Comparison of ENCODE assay signal across 8 cellular contexts in genomic region chr3:185176756-185177359, GRCh38. TPM values are rescaled to one million over a fixed set of nuclear protein-coding genes. Genes with fewer than 3 reads are reported as not detected.
DNase-seq lines count a peak whose midpoint lies in the region; ATAC-seq, FAIRE-seq and TF ChIP-seq lines count a peak whose summit lies in the region.

No MANE protein-coding gene starts in this region.

- no peak for FAIRE-seq in A549 (lab: Jason Lieb, UNC)

- no peak overlapping the region for H3K4me3 ChIP-seq in A549
- no peak overlapping the region for H3K4me3 ChIP-seq in right atrium auricular region

- peak overlapping the region; percentile 33; the same call in 2 of the 3 replicates for H3K4me2 ChIP-seq in A549

- TF ChIP-seq RAD21 in A549 (conservative IDR thresholded peaks at IDR 0.05 in 1 of 2, IDR thresholded peaks at IDR 0.05 in 1 of 2): peak; percentile 52 to 54

- H3K4me1 ChIP-seq in A549 (no peaks in the 10 kb centered on the region), right atrium auricular region (peaks cover 0 to 4% of the 10 kb centered on the region in 2 donors)

- DNase-seq in A549 (ENCODE audit: low read depth in 1 of 2, low spot score in 1 of 2) (peak; percentile 18), G401 (ENCODE audit: low spot score) (peak; percentile 53), NCI-H2107 treated with DMSO at 0.1 percent for 48 hours (lab: John Stamatoyannopoulos, UW; ENCODE audit: unreplicated experiment) (peak; percentile 63), right atrium auricular region (ENCODE audit: low spot score) (peak; percentile 65)
- DNase-seq in activated CD4-positive, alpha-beta T cell treated with anti-CD3 and anti-CD28 coated beads, Interleukin-2, amount 50 U/mL, for 48 hours: peak; percentile 27 to 45
- DNase-seq in stimulated activated CD4-positive, alpha-beta T cell treated with anti-CD3 and anti-CD28 coated beads, Interleukin-2, amount 100 ng/mL, for 24 hours: peak; percentile 32 to 37

- 16% methylated on average over 10 of the region's 10 CpGs for WGBS in A549 (ENCODE audit: missing lambda C conversion rate)

- H3K27me3 ChIP-seq in right atrium auricular region: no peaks in the 10 kb centered on the region

- TF ChIP-seq POLR2A in A549 (IDR thresholded peaks at IDR 0.05; ENCODE audit: low read length): no peak

- POLR2A ChIA-PET in A549 (lab: Yijun Ruan, JAX): no interaction called here

- CTCF ChIA-PET in A549 (lab: Yijun Ruan, JAX): interaction anchor here (0.6 to 1.8 kb wide), 11 partner anchors 8 to 301 kb away, joined by 3 to 6 read pairs (median 3); no protein-coding TSS in a partner anchor

- H3K27ac ChIP-seq in A549 (no peak overlapping the region), right atrium auricular region (no peak overlapping the region)

- no peaks in the 10 kb centered on the region for H3K9me3 ChIP-seq in A549
- H3K9me3 ChIP-seq in right atrium auricular region: no peaks in the 10 kb centered on the region

- no peak for TF ChIP-seq EP300 in A549 (IDR thresholded peaks at IDR 0.05)

- in situ Hi-C loops in G401 (cut with HindIII; ENCODE audit: low sequenced_read_pairs): no loop called here

- ATAC-seq in A549 (no peak), HG03460 (IDR thresholded peaks at IDR 0.05; ENCODE audit: unreplicated experiment) (no peak), GM18868 (IDR thresholded peaks at IDR 0.05; ENCODE audit: unreplicated experiment) (no peak)

- TF ChIP-seq CTCF in A549 (IDR thresholded peaks at IDR 0.05) (peak; percentile 61), right atrium auricular region (IDR thresholded peaks at IDR 0.05) (peak; percentile 63 to 77)

- H3K36me3 ChIP-seq in right atrium auricular region: no peaks in the 10 kb centered on the region

TF ChIP-seq in A549, 52 proteins besides CTCF, POLR2A, EP300 and RAD21:
- TF ChIP-seq NR3C1 (IDR thresholded peaks at IDR 0.05) (no peak), SMC3 (IDR thresholded peaks at IDR 0.05) (peak; percentile 59)
TF ChIP-seq in A549: peak in this region for 1.

RNA-seq across cellular contexts. Expression of gene C3orf70, which starts 24.0 kb away (rescaled TPM):
- polyA plus RNA-seq in A549 (2011; rRNA removed) (0.01 TPM in 1 of 2 replicates, not detected in the other), A549 (2017; fragmentation: RNase III; extraction: RNeasy Plus Mini Kit Qiagen cat#74134 plus additional on column Dnase treatment) (not detected in 3 replicates)
- not detected in 2 replicates for polyA plus RNA-seq in A549 (2012; cell fraction: cytosol; rRNA removed)
- not detected in 2 replicates for polyA plus RNA-seq in A549 (2012; cell fraction: nucleus; rRNA removed)
- 0.04 TPM in 1 of 2 replicates, not detected in the other for polyA minus RNA-seq in A549 (2011; rRNA and poly(A)+ RNA removed)
- total RNA-seq in G401 (2014; rRNA removed; shearing (Covaris generic)): 0.06 TPM in 1 of 2 replicates, not detected in the other
- 1 to 10 TPM; 2.6 to 3.4 TPM for total RNA-seq in right atrium auricular region
